8 cellular contexts compared by ENCODE assay signal in the genomic region with DNA sequence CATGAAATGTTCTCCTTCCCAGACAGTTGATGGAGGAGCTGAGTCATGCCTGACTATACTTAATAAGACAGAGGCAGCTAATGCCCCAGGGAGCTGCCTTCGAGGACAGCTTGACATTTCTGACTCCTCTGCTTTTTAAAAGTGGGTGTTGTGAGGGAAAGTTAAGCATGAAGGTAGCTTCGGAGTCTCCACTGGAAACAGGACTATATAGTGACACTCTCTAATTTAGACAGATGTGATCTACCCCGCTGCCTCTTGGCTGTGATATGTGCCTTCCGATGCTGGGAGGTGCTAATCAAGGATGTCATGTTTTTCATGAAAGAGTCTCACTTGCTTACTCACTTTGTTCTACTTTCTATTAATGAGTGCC.
DNase-seq lines count a peak whose midpoint lies in the region; ATAC-seq and TF ChIP-seq lines count a peak whose summit lies in the region.

No MANE protein-coding gene starts in this region.

- H3K9me3 ChIP-seq in lower lobe of right lung (no peaks in the 10 kb centered on the region), neural progenitor cell (ENCODE audit: low read depth) (no peaks in the 10 kb centered on the region)

- peak; percentile 40 for DNase-seq in CD1c-positive myeloid dendritic cell (ENCODE audit: extremely low spot score)
- peak; percentile 35 for DNase-seq in HK-2 (ENCODE audit: unreplicated experiment)
- DNase-seq in activated T-helper 1 cell treated with anti-CD3 and anti-CD28 coated beads, Interleukin-12 subunit alpha, Interleukin-12 subunit beta, Interleukin-2, Interleukin-4 antibody, amounts not matched to agents 30 ng/mL and 10 ng/mL and 1 ng/mL, durations not matched to agents 14 hours and 24 hours and 36 hours (ENCODE audit: low spot score): no peak
- no peak for DNase-seq in lower lobe of right lung
- no peak for DNase-seq in neural progenitor cell (ENCODE audit: low spot score)
- DNase-seq in SHP77 (lab: John Stamatoyannopoulos, UW): no peak
- no peak for DNase-seq in NCI-H345 (lab: John Stamatoyannopoulos, UW)

- H3K4me1 ChIP-seq in lower lobe of right lung (peaks cover 20% of the 10 kb centered on the region), neural progenitor cell (no peaks in the 10 kb centered on the region)

- H3K36me3 ChIP-seq in lower lobe of right lung: no peaks in the 10 kb centered on the region
- H3K36me3 ChIP-seq in neural progenitor cell: no peaks in the 10 kb centered on the region

- H3K27ac Mint-ChIP-seq in activated T-helper 1 cell treated with anti-CD3 and anti-CD28 coated beads, Interleukin-12 subunit alpha, Interleukin-12 subunit beta, Interleukin-2, Interleukin-4 antibody, amounts not matched to agents 30 ng/mL and 10 ng/mL and 1 ng/mL, durations not matched to agents 14 hours and 24 hours and 36 hours: peak overlapping the region; percentile 97
- no peak overlapping the region for H3K27ac Mint-ChIP-seq in neural progenitor cell

- peaks cover 28% of the 10 kb centered on the region for H3K36me3 Mint-ChIP-seq in activated T-helper 1 cell treated with anti-CD3 and anti-CD28 coated beads, Interleukin-12 subunit alpha, Interleukin-12 subunit beta, Interleukin-2, Interleukin-4 antibody, amounts not matched to agents 30 ng/mL and 10 ng/mL and 1 ng/mL, durations not matched to agents 14 hours and 24 hours and 36 hours (ENCODE audit: low read depth)
- no peaks in the 10 kb centered on the region for H3K36me3 Mint-ChIP-seq in neural progenitor cell

- H3K27ac ChIP-seq in lower lobe of right lung: no peak overlapping the region
- no peak overlapping the region for H3K27ac ChIP-seq in neural progenitor cell

- H3K4me3 ChIP-seq in lower lobe of right lung (no peak overlapping the region), neural progenitor cell (no peak overlapping the region)

- H3K27me3 ChIP-seq in lower lobe of right lung (ENCODE audit: low read depth) (no peaks in the 10 kb centered on the region), neural progenitor cell (no peaks in the 10 kb centered on the region)

- H3K79me2 ChIP-seq in neural progenitor cell (ENCODE audit: low read depth): no peaks in the 10 kb centered on the region

- no peak overlapping the region for H2AFZ ChIP-seq in neural progenitor cell (replicated peaks)

- no peaks in the 10 kb centered on the region for H3K27me3 Mint-ChIP-seq in activated T-helper 1 cell treated with anti-CD3 and anti-CD28 coated beads, Interleukin-12 subunit alpha, Interleukin-12 subunit beta, Interleukin-2, Interleukin-4 antibody, amounts not matched to agents 30 ng/mL and 10 ng/mL and 1 ng/mL, durations not matched to agents 14 hours and 24 hours and 36 hours (ENCODE audit: insufficient read depth)
- peaks cover 10% of the 10 kb centered on the region for H3K27me3 Mint-ChIP-seq in neural progenitor cell (ENCODE audit: insufficient read depth, low read depth)

- no peak overlapping the region for H3K4me2 ChIP-seq in neural progenitor cell

- TF ChIP-seq CTCF in lower lobe of right lung (IDR thresholded peaks at IDR 0.05): no peak
- no peak for TF ChIP-seq CTCF in neural progenitor cell (IDR thresholded peaks at IDR 0.05)

- intact Hi-C loops in activated T-helper 1 cell treated with anti-CD3 and anti-CD28 coated beads, Interleukin-12 subunit alpha, Interleukin-12 subunit beta, Interleukin-2, Interleukin-4 antibody, amounts not matched to agents 30 ng/mL and 10 ng/mL and 1 ng/mL, durations not matched to agents 14 hours and 24 hours and 36 hours (cut with micrococcal nuclease): loop anchor here (1.0 kb wide), 5 partner anchors 11 to 111 kb away; partner anchors contain the start of gene IL1RAP
- intact Hi-C loops in lower lobe of right lung (cut with DNase I): no loop called here

- ATAC-seq in GM19397 (IDR thresholded peaks at IDR 0.05; ENCODE audit: unreplicated experiment) (peak; percentile 85), lower lobe of right lung (peak; percentile 25 to 28)

- peaks cover 4% of the 10 kb centered on the region for H3K9me3 Mint-ChIP-seq in activated T-helper 1 cell treated with anti-CD3 and anti-CD28 coated beads, Interleukin-12 subunit alpha, Interleukin-12 subunit beta, Interleukin-2, Interleukin-4 antibody, amounts not matched to agents 30 ng/mL and 10 ng/mL and 1 ng/mL, durations not matched to agents 14 hours and 24 hours and 36 hours
- no peaks in the 10 kb centered on the region for H3K9me3 Mint-ChIP-seq in neural progenitor cell

- peak overlapping the region; percentile 72 for H3K4me3 Mint-ChIP-seq in activated T-helper 1 cell treated with anti-CD3 and anti-CD28 coated beads, Interleukin-12 subunit alpha, Interleukin-12 subunit beta, Interleukin-2, Interleukin-4 antibody, amounts not matched to agents 30 ng/mL and 10 ng/mL and 1 ng/mL, durations not matched to agents 14 hours and 24 hours and 36 hours
- H3K4me3 Mint-ChIP-seq in neural progenitor cell: no peak overlapping the region

- no peak overlapping the region for H3K9ac ChIP-seq in neural progenitor cell

- H3K4me1 Mint-ChIP-seq in activated T-helper 1 cell treated with anti-CD3 and anti-CD28 coated beads, Interleukin-12 subunit alpha, Interleukin-12 subunit beta, Interleukin-2, Interleukin-4 antibody, amounts not matched to agents 30 ng/mL and 10 ng/mL and 1 ng/mL, durations not matched to agents 14 hours and 24 hours and 36 hours (ENCODE audit: low read depth): peaks cover 42% of the 10 kb centered on the region
- H3K4me1 Mint-ChIP-seq in neural progenitor cell: peaks cover 20% of the 10 kb centered on the region

- H4K20me1 ChIP-seq in neural progenitor cell (ENCODE audit: low read depth): no peaks in the 10 kb centered on the region

- H3F3A ChIP-seq in neural progenitor cell (ENCODE audit: low read depth): no peaks in the 10 kb centered on the region

Comparison
In these comparisons a context has a peak if more than half of its experiments do, and no peak if none do; other contexts are left out.
1. DNase-seq: peak in CD1c-positive myeloid dendritic cell (single experiment) and HK-2 (single experiment); none in activated T-helper 1 cell treated with anti-CD3 and anti-CD28 coated beads, Interleukin-12 subunit alpha, Interleukin-12 subunit beta, Interleukin-2, Interleukin-4 antibody, amounts not matched to agents 30 ng/mL and 10 ng/mL and 1 ng/mL, durations not matched to agents 14 hours and 24 hours and 36 hours (single experiment), lower lobe of right lung (single experiment), neural progenitor cell (single experiment), SHP77 (0 of 2) and NCI-H345 (single experiment).